In genomic region chr10:47317251-47317650, GRCh38 we compare ENCODE assay signal across 28 cellular contexts. TPM values are rescaled to one million over a fixed set of nuclear protein-coding genes. Genes with fewer than 3 reads are reported as not detected.
"Had no signal": no experiment of that assay in that cellular context is flagged by ENCODE, and none has a peak within 500 bp of the region (broad histone marks: within the 10 kb centered on the region; RNA-seq: fewer than 3 reads in every experiment).

No MANE protein-coding gene starts in this region.

- H3K9me3 ChIP-seq: adrenal gland, Peyer's patch had no signal

- H3K4me1 Mint-ChIP-seq: activated B cell treated with CpG ODN at 0.5 μM for 24 hours; activated CD4-positive, alpha-beta T cell treated with anti-CD3 and anti-CD28 coated beads, Interleukin-2, amount 10 ng/mL, durations not matched to agents 24 days and 14 days; activated CD8-positive, alpha-beta memory T cell treated with anti-CD3 and anti-CD28 coated beads, Interleukin-2, amount 10 ng/mL, durations not matched to agents 7 days and 5 days; activated naive CD8-positive, alpha-beta T cell treated with anti-CD3 and anti-CD28 coated beads, Interleukin-2, amount 10 ng/mL, durations not matched to agents 7 days and 5 days; activated T-helper 17 cell treated with anti-CD3 and anti-CD28 coated beads, Interleukin-2, amount 50 U/mL, for 72 hours had no signal

- H3K36me3 Mint-ChIP-seq: activated CD8-positive, alpha-beta memory T cell treated with anti-CD3 and anti-CD28 coated beads, Interleukin-2, amount 10 ng/mL, durations not matched to agents 7 days and 5 days; activated naive CD8-positive, alpha-beta T cell treated with anti-CD3 and anti-CD28 coated beads, Interleukin-2, amount 10 ng/mL, durations not matched to agents 7 days and 5 days; IgD-negative memory B cell had no signal

- H3K27ac ChIP-seq: adrenal gland, Peyer's patch, RWPE1 had no signal

- H3K4me3 ChIP-seq: adrenal gland, Peyer's patch had no signal

- H3K36me3 ChIP-seq: adrenal gland, Peyer's patch had no signal

- H3K9me3 Mint-ChIP-seq: activated B cell treated with CpG ODN at 0.5 μM for 24 hours; activated CD4-positive, alpha-beta T cell treated with anti-CD3 and anti-CD28 coated beads, Interleukin-2, amount 10 ng/mL, durations not matched to agents 24 days and 14 days; activated naive CD8-positive, alpha-beta T cell treated with anti-CD3 and anti-CD28 coated beads, Interleukin-2, amount 10 ng/mL, durations not matched to agents 7 days and 5 days; activated T-cell treated with anti-CD3 and anti-CD28 coated beads, Interleukin-2, amount 50 U/mL, for 4 hours; activated T-helper 17 cell treated with anti-CD3 and anti-CD28 coated beads, Interleukin-2, amount 50 U/mL, for 72 hours; IgD-negative memory B cell; T-helper 1 cell treated with Interleukin-12 subunit alpha and Interleukin-12 subunit beta and Interleukin-4 antibody, amounts not matched to agents 30 μg/mL and 1 μg/mL, for 36 hours had no signal

- ATAC-seq: activated CD8-positive, alpha-beta memory T cell treated with anti-CD3 and anti-CD28 coated beads, Interleukin-2, amount 10 ng/mL, durations not matched to agents 7 days and 5 days; activated T-cell treated with anti-CD3 and anti-CD28 coated beads, Interleukin-2, amount 50 U/mL, for 4 hours; activated T-helper 17 cell treated with anti-CD3 and anti-CD28 coated beads, Interleukin-2, amount 50 U/mL, for 72 hours had no signal

- DNase-seq: activated B cell treated with CpG ODN at 0.5 μM for 24 hours; activated CD4-positive, alpha-beta T cell treated with anti-CD3 and anti-CD28 coated beads for 1 hour; activated CD4-positive, alpha-beta T cell treated with anti-CD3 and anti-CD28 coated beads, Interleukin-2, amount 10 ng/mL, durations not matched to agents 24 days and 14 days; activated CD4-positive, alpha-beta T cell treated with anti-CD3 and anti-CD28 coated beads, Interleukin-2, amount 50 U/mL, for 48 hours; activated CD8-positive, alpha-beta memory T cell treated with anti-CD3 and anti-CD28 coated beads, Interleukin-2, amount 10 ng/mL, durations not matched to agents 7 days and 5 days; activated naive CD4-positive, alpha-beta T cell treated with anti-CD3 and anti-CD28 coated beads, Interleukin-2, amount 50 U/mL, for 16 hours; activated naive CD8-positive, alpha-beta T cell treated with anti-CD3 and anti-CD28 coated beads, Interleukin-2, amount 10 ng/mL, durations not matched to agents 7 days and 5 days; activated T-cell treated with anti-CD3 and anti-CD28 coated beads, Interleukin-2, amount 50 U/mL, for 4 hours; adrenal gland; anterior cingulate cortex; KG1; NCI-H1048; NCI-H146; NCI-H187 treated with DMSO at 0.1 percent for 48 hours; NCI-H2081 treated with DMSO at 0.1 percent for 48 hours; NCI-H446; NCI-H524; Peyer's patch; SHP77 treated with DMSO at 0.1 percent for 48 hours; T-helper 9 cell had no signal

- H3K27ac Mint-ChIP-seq: activated B cell treated with CpG ODN at 0.5 μM for 24 hours; activated CD4-positive, alpha-beta T cell treated with anti-CD3 and anti-CD28 coated beads, Interleukin-2, amount 10 ng/mL, durations not matched to agents 24 days and 14 days; activated CD8-positive, alpha-beta memory T cell treated with anti-CD3 and anti-CD28 coated beads, Interleukin-2, amount 10 ng/mL, durations not matched to agents 7 days and 5 days; activated naive CD8-positive, alpha-beta T cell treated with anti-CD3 and anti-CD28 coated beads, Interleukin-2, amount 10 ng/mL, durations not matched to agents 7 days and 5 days; activated T-helper 17 cell treated with anti-CD3 and anti-CD28 coated beads, Interleukin-2, amount 50 U/mL, for 72 hours; T-helper 1 cell treated with Interleukin-12 subunit alpha and Interleukin-12 subunit beta and Interleukin-4 antibody, amounts not matched to agents 30 μg/mL and 1 μg/mL, for 36 hours had no signal

- H3K4me3 Mint-ChIP-seq: activated B cell treated with CpG ODN at 0.5 μM for 24 hours; activated CD4-positive, alpha-beta T cell treated with anti-CD3 and anti-CD28 coated beads, Interleukin-2, amount 10 ng/mL, durations not matched to agents 24 days and 14 days; activated CD8-positive, alpha-beta memory T cell treated with anti-CD3 and anti-CD28 coated beads, Interleukin-2, amount 10 ng/mL, durations not matched to agents 7 days and 5 days; activated naive CD8-positive, alpha-beta T cell treated with anti-CD3 and anti-CD28 coated beads, Interleukin-2, amount 10 ng/mL, durations not matched to agents 7 days and 5 days; activated T-cell treated with anti-CD3 and anti-CD28 coated beads, Interleukin-2, amount 50 U/mL, for 4 hours; activated T-helper 17 cell treated with anti-CD3 and anti-CD28 coated beads, Interleukin-2, amount 50 U/mL, for 72 hours; IgD-negative memory B cell; T-helper 1 cell treated with Interleukin-12 subunit alpha and Interleukin-12 subunit beta and Interleukin-4 antibody, amounts not matched to agents 30 μg/mL and 1 μg/mL, for 36 hours had no signal

- H3K27me3 Mint-ChIP-seq: activated CD4-positive, alpha-beta T cell treated with anti-CD3 and anti-CD28 coated beads, Interleukin-2, amount 10 ng/mL, durations not matched to agents 24 days and 14 days had no signal

- H3K27me3 ChIP-seq: adrenal gland, Peyer's patch had no signal

RNA-seq across cellular contexts. Expression of gene GDF2, which starts 5.0 kb away (rescaled TPM):
- total RNA-seq: activated B cell treated with CpG ODN at 0.5 μM for 24 hours; activated CD4-positive, alpha-beta T cell treated with anti-CD3 and anti-CD28 coated beads, Interleukin-2, amount 10 ng/mL, durations not matched to agents 24 days and 14 days; activated CD8-positive, alpha-beta memory T cell treated with anti-CD3 and anti-CD28 coated beads, Interleukin-2, amount 10 ng/mL, durations not matched to agents 7 days and 5 days; activated naive CD8-positive, alpha-beta T cell treated with anti-CD3 and anti-CD28 coated beads, Interleukin-2, amount 10 ng/mL, durations not matched to agents 7 days and 5 days; activated T-cell treated with anti-CD3 and anti-CD28 coated beads, Interleukin-2, amount 50 U/mL, for 4 hours; activated T-helper 17 cell treated with anti-CD3 and anti-CD28 coated beads, Interleukin-2, amount 50 U/mL, for 72 hours; adrenal gland; bronchial epithelial cell; LHCN-M2; M059J; Peyer's patch; SK-MEL-5 had no signal
- polyA plus RNA-seq: adrenal gland, IgD-negative memory B cell had no signal

RNA-seq across cellular contexts. Expression of gene GDF10, which starts 17.3 kb away (rescaled TPM):
- total RNA-seq: activated B cell treated with CpG ODN at 0.5 μM for 24 hours, bronchial epithelial cell, LHCN-M2, M059J, SK-MEL-5 had no signal
- polyA plus RNA-seq: IgD-negative memory B cell had no signal

RNA-seq across cellular contexts. Expression of gene RBP3, which starts 30.9 kb away (rescaled TPM):
- total RNA-seq: activated B cell treated with CpG ODN at 0.5 μM for 24 hours; activated CD4-positive, alpha-beta T cell treated with anti-CD3 and anti-CD28 coated beads, Interleukin-2, amount 10 ng/mL, durations not matched to agents 24 days and 14 days; activated CD8-positive, alpha-beta memory T cell treated with anti-CD3 and anti-CD28 coated beads, Interleukin-2, amount 10 ng/mL, durations not matched to agents 7 days and 5 days; activated naive CD8-positive, alpha-beta T cell treated with anti-CD3 and anti-CD28 coated beads, Interleukin-2, amount 10 ng/mL, durations not matched to agents 7 days and 5 days; activated T-cell treated with anti-CD3 and anti-CD28 coated beads, Interleukin-2, amount 50 U/mL, for 4 hours; activated T-helper 17 cell treated with anti-CD3 and anti-CD28 coated beads, Interleukin-2, amount 50 U/mL, for 72 hours; bronchial epithelial cell; LHCN-M2; M059J; Peyer's patch; SK-MEL-5 had no signal
- polyA plus RNA-seq: adrenal gland, IgD-negative memory B cell had no signal
